1 cellular context compared by ENCODE assay signal in the genomic region with DNA sequence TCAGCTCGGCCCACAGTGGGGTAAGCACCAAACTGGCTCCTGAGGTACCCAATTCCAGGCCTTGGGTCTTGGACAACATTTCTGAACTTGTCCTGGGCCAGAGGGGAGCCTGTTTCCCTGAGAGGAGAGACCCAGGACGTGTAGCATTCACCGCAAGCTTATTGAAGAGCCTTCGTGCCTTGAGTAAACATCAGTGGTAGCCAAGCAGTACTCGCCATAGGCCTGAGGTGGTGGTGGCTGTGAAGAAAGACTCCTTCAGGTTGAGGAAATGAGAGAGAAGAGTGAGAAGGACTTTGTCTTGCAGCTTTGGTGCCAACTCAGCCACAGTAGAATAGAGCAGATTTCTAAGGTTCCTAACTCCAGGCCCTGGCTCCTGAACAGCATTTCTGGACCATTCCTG.
TF ChIP-seq lines count a peak whose summit lies in the region.

No MANE protein-coding gene starts in this region.

TF ChIP-seq in H1, 55 proteins besides CTCF, POLR2A, EP300 and RAD21 (continued from another document):
- TF ChIP-seq CTBP2 (IDR thresholded peaks at IDR 0.05; ENCODE audit: borderline replicate concordance, insufficient read depth, insufficient read length, low read length) (no peak), MAFK (IDR thresholded peaks at IDR 0.05; ENCODE audit: low read depth, low read length) (no peak), YY1 (IDR thresholded peaks at IDR 0.05; ENCODE audit: low read depth, low read length) (no peak), KDM5A (IDR thresholded peaks at IDR 0.05; ENCODE audit: low read length) (no peak), JUN (IDR thresholded peaks at IDR 0.05; ENCODE audit: low read depth, low read length) (no peak), CREB1 (IDR thresholded peaks at IDR 0.05) (no peak), SP2 (IDR thresholded peaks at IDR 0.05; ENCODE audit: low read length) (no peak), RBBP5 (IDR thresholded peaks at IDR 0.05; ENCODE audit: borderline replicate concordance, low read depth, low read length) (no peak), HDAC2 (IDR thresholded peaks at IDR 0.05; ENCODE audit: borderline replicate concordance in 1 of 2, low read depth in 2 of 2, low read length in 2 of 2) (no peak), SIRT6 (IDR thresholded peaks at IDR 0.05; ENCODE audit: low read length) (no peak), PHF8 (conservative IDR thresholded peaks at IDR 0.05; ENCODE audit: low read depth, low read length) (no peak), CBX8 (IDR thresholded peaks at IDR 0.05; ENCODE audit: borderline replicate concordance, low read depth, low read length) (no peak), SRF (IDR thresholded peaks at IDR 0.05; ENCODE audit: low read depth, low read length) (no peak)
- TF ChIP-seq, protein P1, sequence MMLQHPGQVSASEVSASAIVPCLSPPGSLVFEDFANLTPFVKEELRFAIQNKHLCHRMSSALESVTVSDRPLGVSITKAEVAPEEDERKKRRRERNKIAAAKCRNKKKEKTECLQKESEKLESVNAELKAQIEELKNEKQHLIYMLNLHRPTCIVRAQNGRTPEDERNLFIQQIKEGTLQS (IDR thresholded peaks at IDR 0.05; ENCODE audit: insufficient read depth, low read depth, low read length), result no peak
TF ChIP-seq in H1: peak in this region for 0.
